Comparison of ENCODE assay signal across 8 cellular contexts in the genomic region with DNA sequence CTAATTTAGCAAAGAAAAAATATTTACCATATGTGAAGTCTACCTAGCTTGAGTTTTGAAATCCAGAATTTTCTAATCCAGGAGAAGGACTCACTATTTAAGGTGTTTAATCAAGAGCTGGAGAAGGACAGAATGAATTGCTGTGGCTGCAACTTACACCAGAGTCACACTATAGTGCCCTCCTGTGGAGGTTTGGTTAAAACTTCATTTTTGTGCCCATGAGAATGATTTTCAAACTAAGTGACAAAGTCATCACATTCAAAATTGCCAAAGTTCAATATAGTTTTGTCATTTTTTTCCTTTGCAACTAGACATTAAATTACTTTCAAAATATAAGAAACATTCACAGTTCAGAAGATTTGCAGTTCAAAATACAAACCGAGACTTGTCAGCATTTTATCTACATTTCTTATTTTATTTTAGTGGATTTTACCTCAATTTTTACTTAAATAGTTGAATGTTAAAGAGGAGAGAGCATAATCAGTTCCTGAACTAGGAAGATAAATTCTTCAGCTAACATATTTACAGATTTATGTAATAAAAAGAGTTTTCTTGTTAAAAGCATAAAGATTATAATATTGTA.
DNase-seq lines count a peak whose midpoint lies in the region; ATAC-seq, FAIRE-seq and TF ChIP-seq lines count a peak whose summit lies in the region.

No MANE protein-coding gene starts in this region.

- H2BK12ac ChIP-seq in neuronal stem cell (ENCODE audit: low read length) = no peak overlapping the region

- H3K27me3 ChIP-seq in neuronal stem cell (ENCODE audit: control insufficient read depth in 3 of 3, insufficient read depth in 3 of 3, low read depth in 1 of 3, low read length in 3 of 3) = no peaks in the 10 kb centered on the region

- no peak overlapping the region for H4K91ac ChIP-seq in neuronal stem cell (ENCODE audit: low read depth, low read length, poor library complexity)

- H3K9me3 ChIP-seq in neuronal stem cell (replicated peaks in 1 of 2; ENCODE audit: control insufficient read depth in 2 of 2, insufficient read depth in 1 of 2, low read depth in 1 of 2, low read length in 2 of 2) = no peaks in the 10 kb centered on the region

- DNase-seq in NCI-H2196 (lab: John Stamatoyannopoulos, UW; ENCODE audit: unreplicated experiment) (peak; percentile 37), NCI-H2196 treated with DMSO at 0.1 percent for 48 hours (lab: John Stamatoyannopoulos, UW; ENCODE audit: unreplicated experiment) (no peak), HFFc6 (peak; percentile 41), RCC 7860 (ENCODE audit: low spot score) (peak; percentile 18), epithelial cell of proximal tubule (ENCODE audit: low read depth) (no peak), neuronal stem cell (ENCODE audit: low spot score) (peak; percentile 24)
- DNase-seq in activated CD4-positive, CD25-positive, alpha-beta regulatory T cell (lab: John Stamatoyannopoulos, UW) = no peak

- no peak overlapping the region for H4K8ac ChIP-seq in neuronal stem cell (ENCODE audit: low read depth, low read length)

- H3K9ac ChIP-seq in neuronal stem cell (ENCODE audit: low read depth, low read length, poor library complexity) = no peak overlapping the region

- no peaks in the 10 kb centered on the region for H3K9me3 Mint-ChIP-seq in HFFc6

- no peak overlapping the region for H3K23ac ChIP-seq in neuronal stem cell (ENCODE audit: low read depth, low read length, poor library complexity)

- TF ChIP-seq CTCF in HFFc6 (IDR thresholded peaks at IDR 0.05) = peak; percentile 87
- peak; percentile 77 for TF ChIP-seq CTCF in epithelial cell of proximal tubule (conservative IDR thresholded peaks at IDR 0.05; ENCODE audit: low read depth, low read length)

- FAIRE-seq in RCC 7860 (lab: Jason Lieb, UNC) = peak; percentile 84

- H3K79me1 ChIP-seq in neuronal stem cell (ENCODE audit: low read depth, low read length) = no peaks in the 10 kb centered on the region

- H2BK5ac ChIP-seq in neuronal stem cell (ENCODE audit: low read length) = no peak overlapping the region

- no peak overlapping the region for H3K14ac ChIP-seq in neuronal stem cell (ENCODE audit: low read length)

- H2AK5ac ChIP-seq in neuronal stem cell (ENCODE audit: low read depth, low read length) = no peak overlapping the region

- H3K4ac ChIP-seq in neuronal stem cell (ENCODE audit: low read length) = no peak overlapping the region

- H3K27ac ChIP-seq in neuronal stem cell (replicated peaks; ENCODE audit: low read length) = no peak overlapping the region

- H3K36me3 Mint-ChIP-seq in HFFc6 (ENCODE audit: low read depth) = no peaks in the 10 kb centered on the region; the same call in 1 of the 2 replicates

- WGBS in neuronal stem cell (ENCODE audit: extremely low coverage in 2 of 2, insufficient read length in 2 of 2, insufficient replicate concordance in 1 of 2), 2 donors = no CpG with 5 or more reads among the region's 1 CpG

- H3K4me2 ChIP-seq in neuronal stem cell (ENCODE audit: insufficient read depth, low read length, poor library complexity, severe bottlenecking) = no peak overlapping the region

- H3K18ac ChIP-seq in neuronal stem cell (ENCODE audit: low read length) = no peak overlapping the region

- H3K27ac Mint-ChIP-seq in HFFc6 = no peak overlapping the region

- peaks cover 5% of the 10 kb centered on the region for H3K27me3 Mint-ChIP-seq in HFFc6 (ENCODE audit: insufficient read depth)

- H2BK120ac ChIP-seq in neuronal stem cell (ENCODE audit: low read depth, low read length) = no peak overlapping the region

- H2BK15ac ChIP-seq in neuronal stem cell (ENCODE audit: low read length) = no peak overlapping the region

- H3K4me3 ChIP-seq in epithelial cell of proximal tubule (ENCODE audit: low read depth, low read length) = no peak overlapping the region
- H3K4me3 ChIP-seq in neuronal stem cell (ENCODE audit: low read length in 2 of 2) = no peak overlapping the region

- H3K4me1 ChIP-seq in neuronal stem cell (ENCODE audit: control insufficient read depth in 2 of 2, insufficient read depth in 1 of 2, low read depth in 1 of 2, low read length in 2 of 2) = no peaks in the 10 kb centered on the region

- no peaks in the 10 kb centered on the region for H3K36me3 ChIP-seq in neuronal stem cell (replicated peaks in 1 of 2; ENCODE audit: control insufficient read depth in 2 of 2, insufficient read depth in 2 of 2, low read length in 2 of 2)

- no peak for ATAC-seq in HG03175 (IDR thresholded peaks at IDR 0.05; ENCODE audit: unreplicated experiment)

- H3K4me3 Mint-ChIP-seq in HFFc6 = no peak overlapping the region

- H3K4me1 Mint-ChIP-seq in HFFc6 (ENCODE audit: low read depth) = no peaks in the 10 kb centered on the region

- H2AFZ ChIP-seq in neuronal stem cell (ENCODE audit: low read length) = no peak overlapping the region

Comparison
In these comparisons a context has a peak if more than half of its experiments do, and no peak if none do; other contexts are left out.
1. DNase-seq: peak in NCI-H2196 (single experiment), HFFc6 (single experiment), RCC 7860 (single experiment) and neuronal stem cell (single experiment); none in NCI-H2196 treated with DMSO at 0.1 percent for 48 hours (single experiment), epithelial cell of proximal tubule (single experiment) and activated CD4-positive, CD25-positive, alpha-beta regulatory T cell (0 of 4).